ENCODE assay signal across 8 cellular contexts in genomic region chr12:110592919-110593318, GRCh38. TPM values are rescaled to one million over a fixed set of nuclear protein-coding genes. Genes with fewer than 3 reads are reported as not detected.
DNase-seq lines count a peak whose midpoint lies in the region; ATAC-seq, FAIRE-seq and TF ChIP-seq lines count a peak whose summit lies in the region.
"Not testable (repeated sequence)": the region's sequence is repeated elsewhere in the genome, so short reads cannot be mapped to it uniquely, and the experiment has no call there.

No MANE protein-coding gene starts in this region.

- TF ChIP-seq CTCF in A549 (IDR thresholded peaks at IDR 0.05); HEK293 (tag by site-specific recombination; IDR thresholded peaks at IDR 0.05); endodermal cell (conservative IDR thresholded peaks at IDR 0.05); neutrophil (IDR thresholded peaks at IDR 0.05); gastrocnemius medialis (IDR thresholded peaks at IDR 0.05 in 4 of 5, conservative IDR thresholded peaks at IDR 0.05 in 1 of 5); thyroid gland (IDR thresholded peaks at IDR 0.05); upper lobe of left lung (IDR thresholded peaks at IDR 0.05): not testable (repeated sequence)

- H3K27ac ChIP-seq in A549; HEK293 (ENCODE audit: extremely low read depth, low read depth, low read length); endodermal cell (ENCODE audit: low read depth, low read length): not testable (repeated sequence)
- H3K27ac ChIP-seq in neutrophil: peak overlapping the region; percentile 6
- peak overlapping the region; percentile 68 to 86 (median 79) for H3K27ac ChIP-seq in gastrocnemius medialis
- peak overlapping the region; percentile 86 to 91 (median 86) for H3K27ac ChIP-seq in thyroid gland
- peak overlapping the region in 3 of 4 donors; percentile 79 to 87 (median 85) for H3K27ac ChIP-seq in upper lobe of left lung

- TF ChIP-seq POLR2A in A549 (IDR thresholded peaks at IDR 0.05; ENCODE audit: low read length); gastrocnemius medialis (IDR thresholded peaks at IDR 0.05); thyroid gland (IDR thresholded peaks at IDR 0.05); upper lobe of left lung (IDR thresholded peaks at IDR 0.05): not testable (repeated sequence)

- not testable (repeated sequence) for H3K9me3 Mint-ChIP-seq in activated T-helper 2 cell treated with anti-CD3 and anti-CD28 coated beads, Interferon-gamma antibody, Interleukin-2, Interleukin-4, amounts not matched to agents 10 μg/mL and 5 μg/mL and 100 μg/mL, durations not matched to agents 14 hours and 24 hours and 36 hours; endodermal cell

- 79% methylated on average over 4 of the region's 4 CpGs for WGBS in A549 (ENCODE audit: missing lambda C conversion rate)
- WGBS in endodermal cell (ENCODE audit: insufficient coverage in 1 of 2, insufficient read length in 1 of 2), 2 experiments: 91 to 100% methylated on average over 1 to 3 of the region's 4 CpGs
- WGBS in thyroid gland, 2 donors: 88 to 89% methylated on average over 4 of the region's 4 CpGs
- WGBS in upper lobe of left lung, 2 donors: 85 to 89% methylated on average over 4 of the region's 4 CpGs

- H3K36me3 ChIP-seq in HEK293 (ENCODE audit: control insufficient read depth in 2 of 2, insufficient read depth in 1 of 2, low read length in 2 of 2); endodermal cell (ENCODE audit: control insufficient read depth, insufficient read depth, low read length); neutrophil; gastrocnemius medialis; thyroid gland; upper lobe of left lung: not testable (repeated sequence)

- H3K9me3 ChIP-seq in A549; HEK293 (ENCODE audit: control insufficient read depth, insufficient read depth, low read depth, low read length); endodermal cell (ENCODE audit: control insufficient read depth, low read length); neutrophil; gastrocnemius medialis; thyroid gland; upper lobe of left lung: not testable (repeated sequence)

- ATAC-seq in A549; gastrocnemius medialis; upper lobe of left lung (ENCODE audit: low FRiP score in 2 of 2): not testable (repeated sequence)

- in situ Hi-C loops in gastrocnemius medialis (cut with MboI; ENCODE audit: low sequenced_read_pairs in 4 of 4): loop anchor here in 2 of 4 donors (5.0 kb wide), 1 partner anchor 41 kb away; no protein-coding TSS in a partner anchor

- H3K36me3 Mint-ChIP-seq in activated T-helper 2 cell treated with anti-CD3 and anti-CD28 coated beads, Interferon-gamma antibody, Interleukin-2, Interleukin-4, amounts not matched to agents 10 μg/mL and 5 μg/mL and 100 μg/mL, durations not matched to agents 14 hours and 24 hours and 36 hours (ENCODE audit: low read depth); endodermal cell (ENCODE audit: low read depth): not testable (repeated sequence)

- H3K4me2 ChIP-seq in A549: not testable (repeated sequence)

- not testable (repeated sequence) for FAIRE-seq in A549 (lab: Jason Lieb, UNC)

- peaks cover 17% of the 10 kb centered on the region for H3K4me1 Mint-ChIP-seq in activated T-helper 2 cell treated with anti-CD3 and anti-CD28 coated beads, Interferon-gamma antibody, Interleukin-2, Interleukin-4, amounts not matched to agents 10 μg/mL and 5 μg/mL and 100 μg/mL, durations not matched to agents 14 hours and 24 hours and 36 hours (ENCODE audit: low read depth)
- H3K4me1 Mint-ChIP-seq in endodermal cell: not testable (repeated sequence)

- peak overlapping the region; percentile 28 for H3K27ac Mint-ChIP-seq in activated T-helper 2 cell treated with anti-CD3 and anti-CD28 coated beads, Interferon-gamma antibody, Interleukin-2, Interleukin-4, amounts not matched to agents 10 μg/mL and 5 μg/mL and 100 μg/mL, durations not matched to agents 14 hours and 24 hours and 36 hours
- H3K27ac Mint-ChIP-seq in endodermal cell: not testable (repeated sequence)

- not testable (repeated sequence) for DNase-seq in A549 (ENCODE audit: low read depth in 1 of 2, low spot score in 1 of 2); activated T-helper 2 cell treated with anti-CD3 and anti-CD28 coated beads, Interferon-gamma antibody, Interleukin-2, Interleukin-4, amounts not matched to agents 10 μg/mL and 5 μg/mL and 100 μg/mL, durations not matched to agents 14 hours and 24 hours and 36 hours (ENCODE audit: low spot score); gastrocnemius medialis; thyroid gland; upper lobe of left lung
- DNase-seq in endodermal cell: peak; percentile 21

- not testable (repeated sequence) for H3K27me3 ChIP-seq in endodermal cell (ENCODE audit: control insufficient read depth, insufficient read depth, low read length, poor library complexity, severe bottlenecking); neutrophil; gastrocnemius medialis; thyroid gland; upper lobe of left lung

- not testable (repeated sequence) for H3K4me3 ChIP-seq in A549; HEK293 (ENCODE audit: low read depth, low read length); endodermal cell (ENCODE audit: low read length); neutrophil (ENCODE audit: low read depth in 1 of 2, low read length in 1 of 2); gastrocnemius medialis; thyroid gland (replicated peaks in 1 of 3); upper lobe of left lung

- H3K4me1 ChIP-seq in A549; HEK293 (ENCODE audit: control insufficient read depth, insufficient read depth, low read length); endodermal cell (ENCODE audit: control insufficient read depth, insufficient read depth, low read length): not testable (repeated sequence)
- H3K4me1 ChIP-seq in neutrophil (ENCODE audit: control insufficient read depth in 1 of 2, insufficient read depth in 1 of 2, low read depth in 1 of 2, low read length in 1 of 2) (peaks cover 25 to 27% of the 10 kb centered on the region in 2 experiments), gastrocnemius medialis (peaks cover 18 to 24% of the 10 kb centered on the region in 2 donors), thyroid gland (peaks cover 28 to 30% of the 10 kb centered on the region in 2 donors), upper lobe of left lung (peaks cover 17 to 30% (median 21%) of the 10 kb centered on the region in 4 donors)

- H3K4me3 Mint-ChIP-seq in activated T-helper 2 cell treated with anti-CD3 and anti-CD28 coated beads, Interferon-gamma antibody, Interleukin-2, Interleukin-4, amounts not matched to agents 10 μg/mL and 5 μg/mL and 100 μg/mL, durations not matched to agents 14 hours and 24 hours and 36 hours (ENCODE audit: low read depth); endodermal cell: not testable (repeated sequence)

- not testable (repeated sequence) for TF ChIP-seq EP300 in A549 (IDR thresholded peaks at IDR 0.05); upper lobe of left lung (IDR thresholded peaks at IDR 0.05)

- POLR2A ChIA-PET in A549 (lab: Yijun Ruan, JAX); HEK293 (lab: Yijun Ruan, JAX): not testable (repeated sequence)

- not testable (repeated sequence) for H3K9ac ChIP-seq in endodermal cell (ENCODE audit: extremely low read depth, low read length, poor library complexity, severe bottlenecking)

- intact Hi-C loops in activated T-helper 2 cell treated with anti-CD3 and anti-CD28 coated beads, Interferon-gamma antibody, Interleukin-2, Interleukin-4, amounts not matched to agents 10 μg/mL and 5 μg/mL and 100 μg/mL, durations not matched to agents 14 hours and 24 hours and 36 hours (cut with micrococcal nuclease); gastrocnemius medialis (cut with DNase I; ENCODE audit: low total_unique reads); thyroid gland (cut with DNase I): not testable (repeated sequence)

- TF ChIP-seq RAD21 in A549 (conservative IDR thresholded peaks at IDR 0.05 in 1 of 2, IDR thresholded peaks at IDR 0.05 in 1 of 2): not testable (repeated sequence)

- CTCF ChIA-PET in A549 (lab: Yijun Ruan, JAX): interaction anchor here (0.6 to 10.7 kb wide), 6 partner anchors 8 to 144 kb away, joined by 3 to 130 read pairs (median 4); partner anchors contain the start of gene FAM216A
- CTCF ChIA-PET in HEK293 (lab: Yijun Ruan, JAX): interaction anchor here (0.6 to 4.7 kb wide), 6 partner anchors 8 to 92 kb away, joined by 3 to 26 read pairs (median 4); no protein-coding TSS in a partner anchor

- H3K27me3 Mint-ChIP-seq in activated T-helper 2 cell treated with anti-CD3 and anti-CD28 coated beads, Interferon-gamma antibody, Interleukin-2, Interleukin-4, amounts not matched to agents 10 μg/mL and 5 μg/mL and 100 μg/mL, durations not matched to agents 14 hours and 24 hours and 36 hours (ENCODE audit: low read depth); endodermal cell (ENCODE audit: insufficient read depth): not testable (repeated sequence)

RNA-seq across cellular contexts. Expression of gene PPTC7, which starts 9.8 kb away (rescaled TPM):
- polyA plus RNA-seq in A549 (2011; rRNA removed) (27.1 and 30.3 TPM in 2 replicates), A549 (2017; fragmentation: RNase III; extraction: RNeasy Plus Mini Kit Qiagen cat#74134 plus additional on column Dnase treatment) (13.8 to 15.1 TPM (median 14.7 TPM) in 3 replicates)
- 7.9 and 10.0 TPM in 2 replicates for polyA plus RNA-seq in A549 (2012; cell fraction: cytosol; rRNA removed)
- polyA plus RNA-seq in A549 (2012; cell fraction: nucleus; rRNA removed): 4.8 and 6.7 TPM in 2 replicates
- 32.6 and 34.4 TPM in 2 replicates for polyA minus RNA-seq in A549 (2011; rRNA and poly(A)+ RNA removed)
- 41.7 and 42.4 TPM in 2 replicates for total RNA-seq in activated T-helper 2 cell treated with anti-CD3 and anti-CD28 coated beads, Interferon-gamma antibody, Interleukin-2, Interleukin-4, amounts not matched to agents 10 μg/mL and 5 μg/mL and 100 μg/mL, durations not matched to agents 14 hours and 24 hours and 36 hours
- total RNA-seq in endodermal cell (10 to 100 TPM; 15.2 TPM), gastrocnemius medialis (10 to 100 TPM; 27.6 to 85.8 (median 58.4) TPM), thyroid gland (10 to 100 TPM; 15.8 to 28.9 (median 22.8) TPM), upper lobe of left lung (10 to 100 TPM; 22.0 to 40.8 (median 25.2) TPM)
- 11.9 TPM for polyA plus RNA-seq in endodermal cell (2013, experiment 1 of 2)
- polyA plus RNA-seq in endodermal cell (2013, experiment 2 of 2): 11.4 TPM

RNA-seq across cellular contexts. Expression of gene TCTN1, which starts 21.0 kb away (rescaled TPM):
- polyA plus RNA-seq in A549 (2011; rRNA removed) (56.9 and 62.2 TPM in 2 replicates), A549 (2017; fragmentation: RNase III; extraction: RNeasy Plus Mini Kit Qiagen cat#74134 plus additional on column Dnase treatment) (26.3 to 27.8 TPM (median 26.5 TPM) in 3 replicates)
- polyA plus RNA-seq in A549 (2012; cell fraction: cytosol; rRNA removed): 26.2 and 35.0 TPM in 2 replicates
- 74.3 and 74.7 TPM in 2 replicates for polyA plus RNA-seq in A549 (2012; cell fraction: nucleus; rRNA removed)
- polyA minus RNA-seq in A549 (2011; rRNA and poly(A)+ RNA removed): 27.0 and 30.7 TPM in 2 replicates
- total RNA-seq in activated T-helper 2 cell treated with anti-CD3 and anti-CD28 coated beads, Interferon-gamma antibody, Interleukin-2, Interleukin-4, amounts not matched to agents 10 μg/mL and 5 μg/mL and 100 μg/mL, durations not matched to agents 14 hours and 24 hours and 36 hours: 5.1 and 6.6 TPM in 2 replicates
- total RNA-seq in endodermal cell (10 to 100 TPM; 29.5 to 44.9 TPM), gastrocnemius medialis (10 to 100 TPM in 3 of 4 donors, 1 to 10 TPM in 1; 4.7 to 30.8 (median 22.7) TPM), thyroid gland (100 to 1,000 TPM in 3 of 4 donors, 10 to 100 TPM in 1; 98.8 to 204 (median 125) TPM), upper lobe of left lung (10 to 100 TPM; 21.6 to 50.8 (median 42.6) TPM)
- polyA plus RNA-seq in endodermal cell (2013, experiment 1 of 2): 41.6 TPM
- polyA plus RNA-seq in endodermal cell (2013, experiment 2 of 2): 30.6 TPM
